10 cellular contexts compared by ENCODE assay signal in the genomic region with DNA sequence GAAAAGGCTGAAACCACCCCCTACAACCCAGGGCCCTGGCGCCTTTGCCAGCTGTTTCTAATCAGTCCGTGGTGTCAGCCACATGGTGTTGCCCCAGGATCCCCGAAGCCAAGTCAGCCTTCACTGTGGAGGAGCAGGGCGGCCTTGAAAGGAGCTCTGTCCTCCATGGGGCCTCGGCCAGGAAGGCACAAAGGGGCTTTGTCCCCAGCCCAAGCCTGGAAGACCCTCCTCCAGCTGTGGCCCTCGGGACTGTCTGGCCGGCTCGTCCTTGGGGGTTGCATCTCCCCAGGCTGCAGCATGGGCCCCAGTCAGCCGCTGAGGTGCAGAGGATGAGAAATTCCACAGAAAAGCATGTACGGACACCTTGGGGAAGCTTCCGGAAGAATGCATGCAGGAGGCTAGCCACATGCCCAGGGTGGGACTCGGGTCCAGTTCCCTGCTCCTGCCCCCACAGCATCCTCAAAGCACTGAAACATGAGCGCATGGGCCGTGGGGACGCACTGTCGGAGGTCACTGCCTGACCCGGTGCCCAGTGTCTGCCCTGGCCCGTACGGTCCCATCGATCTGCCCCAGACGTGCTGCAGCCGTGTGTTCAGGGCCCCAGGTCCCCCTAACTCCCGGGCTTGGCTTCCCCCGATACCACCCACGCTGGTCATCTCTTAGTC. TPM values are rescaled to one million over a fixed set of nuclear protein-coding genes. Genes with fewer than 3 reads are reported as not detected.
A peak's percentile ranks its signal among the peaks of the same experiment; 100 is the strongest.
DNase-seq lines count a peak whose midpoint lies in the region; ATAC-seq lines count a peak whose summit lies in the region.
"Had no signal": no experiment of that assay in that cellular context is flagged by ENCODE, and none has a peak within 500 bp of the region (broad histone marks: within the 10 kb centered on the region; RNA-seq: fewer than 3 reads in every experiment).

No MANE protein-coding gene starts in this region.

- no peaks in the 10 kb centered on the region for H3K36me3 ChIP-seq in H7 (replicated peaks; ENCODE audit: control insufficient read depth, insufficient read depth, low read length)

- DNase-seq in H7, result peak; percentile 61
- peak in 41 of 56 donors; percentile 11 to 80 (median 55) for DNase-seq in amygdala (lab: John Stamatoyannopoulos, UW)
- peak; percentile 22 for DNase-seq in inferior parietal cortex (ENCODE audit: extremely low spot score)
- peak; percentile 70 for DNase-seq in superior temporal gyrus (ENCODE audit: extremely low spot score)
- DNase-seq in NCI-H774 (lab: John Stamatoyannopoulos, UW), result no peak
- DNase-seq in A172 (ENCODE audit: low spot score), result no peak
- DNase-seq: activated CD4-positive, alpha-beta memory T cell treated with anti-CD3 and anti-CD28 coated beads for 36 hours; NCI-H446; stimulated activated CD4-positive, alpha-beta T cell treated with anti-CD3 and anti-CD28 coated beads, Interleukin-4, amount 100 ng/mL, for 24 hours had no signal

- no peaks in the 10 kb centered on the region for H3K27me3 ChIP-seq in H7 (ENCODE audit: control insufficient read depth, insufficient read depth, low read length)

- no peak for ATAC-seq in GM21367 (IDR thresholded peaks at IDR 0.05; ENCODE audit: unreplicated experiment)

- no peak overlapping the region for H3K4me3 ChIP-seq in H7 (ENCODE audit: insufficient read depth, low read depth, low read length)

RNA-seq across cellular contexts. Expression of a gene that starts 38.6 kb away (rescaled TPM):
- 25.4 and 26.9 TPM in 2 replicates for total RNA-seq in H7 (2014; rRNA removed; shearing (Covaris generic))
- total RNA-seq in A172 (2014; rRNA removed; shearing (Covaris generic)), result 31.0 and 31.9 TPM in 2 replicates

Comparison
In these comparisons a context has a peak if more than half of its experiments do, and no peak if none do; other contexts are left out.
1. DNase-seq: peak in H7 (single experiment), amygdala (41 of 56), inferior parietal cortex (single experiment) and superior temporal gyrus (single experiment); none in NCI-H774 (single experiment) and A172 (single experiment).